17 cellular contexts compared by ENCODE assay signal in genomic region chr20:46356195-46357029, GRCh38. TPM values are rescaled to one million over a fixed set of nuclear protein-coding genes. Genes with fewer than 3 reads are reported as not detected.
DNase-seq lines count a peak whose midpoint lies in the region; ATAC-seq and TF ChIP-seq lines count a peak whose summit lies in the region.
"Had no signal": no experiment of that assay in that cellular context is flagged by ENCODE, and none has a peak within 500 bp of the region (broad histone marks: within the 10 kb centered on the region; RNA-seq: fewer than 3 reads in every experiment).

No MANE protein-coding gene starts in this region.

- peak overlapping the region; percentile 84 for H3K27ac Mint-ChIP-seq in stimulated activated naive B cell treated with anti-CD40 and anti-IgM and Interleukin-4, amounts not matched to agents 10 μg/mL and 1 μg/mL and 100 μg/mL, for 72 hours

- intact Hi-C loops in esophagus muscularis mucosa (cut with DNase I): no loop called here

- H3K4me1 ChIP-seq in SK-N-SH (ENCODE audit: control insufficient read depth in 1 of 2, insufficient read depth in 2 of 2, low read depth in 1 of 2, low read length in 1 of 2): peaks cover 0 to 36% of the 10 kb centered on the region in 2 experiments; a peak in 2 of 4 replicates
- H3K4me1 ChIP-seq in esophagus muscularis mucosa: peaks cover 37 to 59% (median 51%) of the 10 kb centered on the region in 4 donors

- DNase-seq in SK-N-SH (no peak), esophagus muscularis mucosa (ENCODE audit: extremely low spot score) (no peak), NCI-H1694 (lab: John Stamatoyannopoulos, UW) (no peak), SIG-M5 (lab: John Stamatoyannopoulos, UW) (no peak)
- no peak for DNase-seq in stimulated activated naive B cell treated with anti-CD40 and anti-IgM and Interleukin-4, amounts not matched to agents 10 μg/mL and 1 μg/mL and 100 μg/mL, for 72 hours
- DNase-seq: activated effector memory CD4-positive, alpha-beta T cell treated with anti-CD3 and anti-CD28 coated beads, Interleukin-2, amount 50 U/mL, for 16 hours; central memory CD4-positive, alpha-beta T cell; GF-D8; kidney; NCI-H1092 treated with DMSO at 0.1 percent for 48 hours had no signal

- peaks cover 63 to 70% of the 10 kb centered on the region in 2 donors for H3K36me3 Mint-ChIP-seq in stimulated activated naive B cell treated with anti-CD40 and anti-IgM and Interleukin-4, amounts not matched to agents 10 μg/mL and 1 μg/mL and 100 μg/mL, for 72 hours

- H3K9me3 Mint-ChIP-seq in stimulated activated naive B cell treated with anti-CD40 and anti-IgM and Interleukin-4, amounts not matched to agents 10 μg/mL and 1 μg/mL and 100 μg/mL, for 72 hours: no peaks in the 10 kb centered on the region
- H3K9me3 Mint-ChIP-seq: activated CD8-positive, alpha-beta T cell treated with anti-CD3 and anti-CD28 coated beads for 36 hours had no signal

- no peaks in the 10 kb centered on the region for H3F3A ChIP-seq in SK-N-SH (replicated peaks; ENCODE audit: insufficient read depth)

- H3K27me3 Mint-ChIP-seq in stimulated activated naive B cell treated with anti-CD40 and anti-IgM and Interleukin-4, amounts not matched to agents 10 μg/mL and 1 μg/mL and 100 μg/mL, for 72 hours: no peaks in the 10 kb centered on the region
- H3K27me3 Mint-ChIP-seq: activated CD8-positive, alpha-beta T cell treated with anti-CD3 and anti-CD28 coated beads for 36 hours had no signal

- no peak overlapping the region for H3K9ac ChIP-seq in SK-N-SH

- TF ChIP-seq POLR2A in esophagus muscularis mucosa (IDR thresholded peaks at IDR 0.05; ENCODE audit: low read depth): no peak

- H3K27me3 ChIP-seq in SK-N-SH (ENCODE audit: insufficient read depth): no peaks in the 10 kb centered on the region
- H3K27me3 ChIP-seq in esophagus muscularis mucosa: no peaks in the 10 kb centered on the region

- no peak overlapping the region for H2AFZ ChIP-seq in SK-N-SH (ENCODE audit: low read depth)

- CTCF ChIA-PET in SK-N-SH (lab: Yijun Ruan, JAX): interaction anchor here (1.1 to 5.2 kb wide), 8 partner anchors 19 to 227 kb away, joined by 3 to 32 read pairs (median 4); no protein-coding TSS in a partner anchor

- no peak overlapping the region for H3K4me2 ChIP-seq in SK-N-SH

- H3K9me3 ChIP-seq in SK-N-SH: no peaks in the 10 kb centered on the region
- no peaks in the 10 kb centered on the region for H3K9me3 ChIP-seq in esophagus muscularis mucosa

- no peaks in the 10 kb centered on the region for H3K9me2 ChIP-seq in SK-N-SH

- TF ChIP-seq CTCF in SK-N-SH (IDR thresholded peaks at IDR 0.05): no peak
- TF ChIP-seq CTCF in VCaP (conservative IDR thresholded peaks at IDR 0.05): no peak
- no peak for TF ChIP-seq CTCF in esophagus muscularis mucosa (IDR thresholded peaks at IDR 0.05)

- H3K27ac ChIP-seq in SK-N-SH (ENCODE audit: low read depth in 2 of 2, low read length in 1 of 2): peak overlapping the region in 1 of 2 experiments; percentile 39; a peak in 1 of 4 replicates
- peak overlapping the region; percentile 16; the same call in 1 of the 2 replicates for H3K27ac ChIP-seq in VCaP
- H3K27ac ChIP-seq in esophagus muscularis mucosa (replicated peaks in 1 of 4): peak overlapping the region; percentile 54 to 67 (median 60)
- H3K27ac ChIP-seq: 22Rv1, epithelial cell of prostate had no signal

- H3K4me3 ChIP-seq in SK-N-SH (ENCODE audit: low read depth in 2 of 2, low read length in 1 of 2) (no peak overlapping the region), esophagus muscularis mucosa (no peak overlapping the region)

- H3K36me3 ChIP-seq in SK-N-SH (replicated peaks in 1 of 2; ENCODE audit: control insufficient read depth in 1 of 2, insufficient read depth in 2 of 2, low read length in 1 of 2) (peaks cover 5 to 46% of the 10 kb centered on the region in 2 experiments), esophagus muscularis mucosa (peaks cover 3 to 33% (median 17%) of the 10 kb centered on the region in 4 donors)

- POLR2A ChIA-PET in SK-N-SH (lab: Yijun Ruan, JAX): interaction anchor here (0.7 to 1.5 kb wide), 2 partner anchors 8 to 23 kb away, joined by 3 to 7 read pairs; no protein-coding TSS in a partner anchor

- no peak for TF ChIP-seq EP300 in SK-N-SH (IDR thresholded peaks at IDR 0.05; ENCODE audit: borderline replicate concordance in 1 of 2, low read depth in 1 of 2, low read length in 1 of 2)
- no peak for TF ChIP-seq EP300 in esophagus muscularis mucosa (IDR thresholded peaks at IDR 0.05)

- H3K4me3 Mint-ChIP-seq in stimulated activated naive B cell treated with anti-CD40 and anti-IgM and Interleukin-4, amounts not matched to agents 10 μg/mL and 1 μg/mL and 100 μg/mL, for 72 hours: peak overlapping the region; percentile 36 to 67
- H3K4me3 Mint-ChIP-seq: activated CD8-positive, alpha-beta T cell treated with anti-CD3 and anti-CD28 coated beads for 36 hours had no signal

- peaks cover 56 to 72% of the 10 kb centered on the region in 2 donors for H3K4me1 Mint-ChIP-seq in stimulated activated naive B cell treated with anti-CD40 and anti-IgM and Interleukin-4, amounts not matched to agents 10 μg/mL and 1 μg/mL and 100 μg/mL, for 72 hours

- ATAC-seq in SK-N-SH treated with all-trans-retinoic acid at 6 μM for 48 hours (peak; percentile 6; the same call in 2 of the 3 replicates), HG03097 (IDR thresholded peaks at IDR 0.05; ENCODE audit: low FRiP score, unreplicated experiment) (no peak)
- no peak for ATAC-seq in stimulated activated naive B cell treated with anti-CD40 and anti-IgM and Interleukin-4, amounts not matched to agents 10 μg/mL and 1 μg/mL and 100 μg/mL, for 72 hours (replicated peaks)

- peaks cover 9% of the 10 kb centered on the region; the same call in 1 of the 2 replicates for H3K79me2 ChIP-seq in SK-N-SH (ENCODE audit: insufficient read depth)

- no peak for TF ChIP-seq RAD21 in SK-N-SH (IDR thresholded peaks at IDR 0.05; ENCODE audit: low read length)

- H4K20me1 ChIP-seq in SK-N-SH (ENCODE audit: insufficient read depth): peaks cover 7% of the 10 kb centered on the region

- 90% methylated on average over 14 of the region's 23 CpGs for WGBS in SK-N-SH (ENCODE audit: low lambda C conversion rate)
- 79% methylated on average over 15 of the region's 23 CpGs for WGBS in esophagus muscularis mucosa

TF ChIP-seq in SK-N-SH treated with all-trans-retinoic acid at 6 μM for 48 hours, 23 proteins besides CTCF, POLR2A, EP300 and RAD21:
- no peak for TF ChIP-seq ISL1 (CRISPR knock-in tag; IDR thresholded peaks at IDR 0.05)
- no peak for TF ChIP-seq TSHZ2 (CRISPR knock-in tag; IDR thresholded peaks at IDR 0.05)

TF ChIP-seq in SK-N-SH, 30 proteins besides CTCF, POLR2A, EP300 and RAD21:
- no peak for TF ChIP-seq FOSL2 (IDR thresholded peaks at IDR 0.05; ENCODE audit: borderline replicate concordance, low read depth)
- no peak for TF ChIP-seq SIN3A (IDR thresholded peaks at IDR 0.05; ENCODE audit: borderline replicate concordance, low read depth, low read length)
- no peak for TF ChIP-seq PBX3 (IDR thresholded peaks at IDR 0.05)
- no peak for TF ChIP-seq ELF1 (IDR thresholded peaks at IDR 0.05)
- no peak for TF ChIP-seq RFX5 (IDR thresholded peaks at IDR 0.05; ENCODE audit: low read length)
- no peak for TF ChIP-seq RCOR1 (IDR thresholded peaks at IDR 0.05; ENCODE audit: low read length)
- no peak for TF ChIP-seq IRF3 (IDR thresholded peaks at IDR 0.05; ENCODE audit: low read depth, low read length)

RNA-seq across cellular contexts. Expression of gene CDH22, which starts 48.1 kb away (rescaled TPM):
- 0.03 TPM in 1 of 2 replicates, not detected in the other for polyA plus RNA-seq in SK-N-SH (2012; rRNA removed)
- polyA plus RNA-seq in SK-N-SH (2012; cell fraction: cytosol; rRNA removed): not detected in 2 replicates
- polyA plus RNA-seq in SK-N-SH (2012; cell fraction: nucleus; rRNA removed): not detected in 2 replicates
- under 1 TPM in 3 of 4 donors, not detected in 1; 0.17 to 0.69 (median 0.42) TPM for total RNA-seq in esophagus muscularis mucosa
- total RNA-seq: activated CD8-positive, alpha-beta T cell treated with anti-CD3 and anti-CD28 coated beads for 36 hours; SK-MEL-5 had no signal

RNA-seq across cellular contexts. Expression of gene ELMO2, which starts 50.0 kb away (rescaled TPM):
- polyA plus RNA-seq in SK-N-SH (2012; rRNA removed): 32.1 and 38.5 TPM in 2 replicates
- 22.3 and 28.4 TPM in 2 replicates for polyA plus RNA-seq in SK-N-SH (2012; cell fraction: cytosol; rRNA removed)
- 50.3 and 60.9 TPM in 2 replicates for polyA plus RNA-seq in SK-N-SH (2012; cell fraction: nucleus; rRNA removed)
- total RNA-seq in esophagus muscularis mucosa: 10 to 100 TPM; 35.3 to 61.4 (median 51.8) TPM
